In genomic region chr12:75476076-75476475, GRCh38 we compare ENCODE assay signal across 10 cellular contexts.
"Had no signal": no experiment of that assay in that cellular context is flagged by ENCODE, and none has a peak within 500 bp of the region (broad histone marks: within the 10 kb centered on the region; RNA-seq: fewer than 3 reads in every experiment).

No MANE protein-coding gene starts in this region.

- H3K27ac Mint-ChIP-seq: stimulated activated naive B cell treated with anti-CD40 and anti-IgM and Interleukin-4, amounts not matched to agents 10 μg/mL and 1 μg/mL and 100 μg/mL, for 72 hours; type B pancreatic cell had no signal

- H3K9me3 ChIP-seq: left ventricle myocardium inferior, sigmoid colon, spleen had no signal

- H3K4me3 Mint-ChIP-seq: naive thymus-derived CD8-positive, alpha-beta T cell; stimulated activated naive B cell treated with anti-CD40 and anti-IgM and Interleukin-4, amounts not matched to agents 10 μg/mL and 1 μg/mL and 100 μg/mL, for 72 hours; type B pancreatic cell had no signal

- DNase-seq: activated CD4-positive, CD25-positive, alpha-beta regulatory T cell; activated CD8-positive, alpha-beta memory T cell treated with anti-CD3 and anti-CD28 coated beads, Interleukin-2, amount 50 U/mL, for 48 hours; activated effector memory CD4-positive, alpha-beta T cell treated with anti-CD3 and anti-CD28 coated beads, Interleukin-2, amount 50 U/mL, for 16 hours; foreskin melanocyte; left ventricle myocardium inferior; naive thymus-derived CD8-positive, alpha-beta T cell; sigmoid colon; spleen; stimulated activated naive B cell treated with anti-CD40 and anti-IgM and Interleukin-4, amounts not matched to agents 10 μg/mL and 1 μg/mL and 100 μg/mL, for 72 hours had no signal

- H3K36me3 Mint-ChIP-seq: naive thymus-derived CD8-positive, alpha-beta T cell; type B pancreatic cell had no signal

- H3K9me3 Mint-ChIP-seq: naive thymus-derived CD8-positive, alpha-beta T cell; stimulated activated naive B cell treated with anti-CD40 and anti-IgM and Interleukin-4, amounts not matched to agents 10 μg/mL and 1 μg/mL and 100 μg/mL, for 72 hours; type B pancreatic cell had no signal

- H3K27me3 Mint-ChIP-seq: stimulated activated naive B cell treated with anti-CD40 and anti-IgM and Interleukin-4, amounts not matched to agents 10 μg/mL and 1 μg/mL and 100 μg/mL, for 72 hours; type B pancreatic cell had no signal

- ATAC-seq: naive thymus-derived CD8-positive, alpha-beta T cell; stimulated activated naive B cell treated with anti-CD40 and anti-IgM and Interleukin-4, amounts not matched to agents 10 μg/mL and 1 μg/mL and 100 μg/mL, for 72 hours had no signal
